ENCODE assay signal across 11 cellular contexts in the genomic region with DNA sequence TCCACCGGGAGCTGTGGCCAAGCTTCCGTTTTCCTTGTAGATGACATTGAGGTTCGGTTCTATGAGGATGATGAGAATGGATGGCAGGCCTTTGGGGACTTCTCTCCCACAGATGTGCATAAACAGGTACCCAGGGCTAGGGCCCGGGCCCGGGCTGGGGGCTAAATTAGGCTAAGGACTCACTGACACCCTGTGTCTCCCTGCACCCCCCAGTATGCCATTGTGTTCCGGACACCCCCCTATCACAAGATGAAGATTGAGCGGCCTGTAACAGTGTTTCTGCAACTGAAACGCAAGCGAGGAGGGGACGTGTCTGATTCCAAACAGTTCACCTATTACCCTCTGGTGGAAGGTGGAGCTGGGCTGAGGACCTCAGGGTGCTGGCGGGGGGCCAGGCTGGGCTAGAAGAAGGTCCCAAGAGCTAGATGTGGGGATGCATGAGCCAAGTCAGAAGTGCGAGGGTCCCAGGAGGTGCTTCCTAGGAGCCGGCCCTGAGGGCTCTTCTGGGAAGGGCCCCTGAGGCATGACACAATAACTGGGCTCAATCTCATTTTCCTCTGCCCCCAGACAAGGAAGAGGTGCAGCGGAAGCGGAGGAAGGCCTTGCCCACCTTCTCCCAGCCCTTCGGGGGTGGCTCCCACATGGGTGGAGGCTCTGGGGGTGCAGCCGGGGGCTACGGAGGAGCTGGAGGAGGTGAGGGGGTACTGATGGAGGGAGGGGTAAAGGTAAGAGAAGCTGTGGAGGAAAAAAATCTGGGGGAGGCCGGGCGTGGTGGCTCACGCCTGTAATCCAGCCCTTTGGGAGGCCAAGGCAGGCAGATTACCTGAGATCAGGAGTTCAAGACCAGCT. TPM values are rescaled to one million over a fixed set of nuclear protein-coding genes. Genes with fewer than 3 reads are reported as not detected.
DNase-seq lines count a peak whose midpoint lies in the region; ATAC-seq and TF ChIP-seq lines count a peak whose summit lies in the region.
"Had no signal": no experiment of that assay in that cellular context is flagged by ENCODE, and none has a peak within 500 bp of the region (broad histone marks: within the 10 kb centered on the region; RNA-seq: fewer than 3 reads in every experiment).

No MANE protein-coding gene starts in this region.

- TF ChIP-seq POLR2A in breast epithelium (IDR thresholded peaks at IDR 0.05), result no peak

- H2AFZ ChIP-seq in osteoblast (ENCODE audit: low read length), result no peak overlapping the region

- H3K36me3 Mint-ChIP-seq in CD14-positive monocyte, result peaks cover 55 to 63% of the 10 kb centered on the region in 2 donors

- H3K27ac Mint-ChIP-seq in CD14-positive monocyte, result peak overlapping the region; percentile 32 to 88 (median 75)

- peak overlapping the region; percentile 73 for H3K4me2 ChIP-seq in osteoblast (ENCODE audit: insufficient read depth, low read length)

- intact Hi-C loops in CD14-positive monocyte (cut with micrococcal nuclease) (loop anchor here (10.0 kb wide), 2 partner anchors 76 to 186 kb away; no protein-coding TSS in a partner anchor), breast epithelium (cut with DNase I; ENCODE audit: low total_unique reads) (no loop called here)

- H3K4me3 Mint-ChIP-seq in CD14-positive monocyte, result peak overlapping the region; percentile 48 to 50

- H3K9me3 ChIP-seq in breast epithelium (no peaks in the 10 kb centered on the region), osteoblast (ENCODE audit: low read depth, low read length) (no peaks in the 10 kb centered on the region)

- DNase-seq in CD14-positive monocyte (ENCODE audit: low spot score), result no peak
- DNase-seq in Jurkat, Clone E6-1 (ENCODE audit: low read depth, low spot score), result no peak
- no peak for DNase-seq in breast epithelium (ENCODE audit: low spot score in 2 of 2)
- peak; percentile 62 for DNase-seq in osteoblast (ENCODE audit: insufficient read length, low spot score, missing footprints)
- no peak for DNase-seq in omental fat pad (ENCODE audit: low spot score)
- no peak for DNase-seq in NCI-H748 treated with DMSO at 0.1 percent for 48 hours (lab: John Stamatoyannopoulos, UW)
- DNase-seq: activated CD4-positive, alpha-beta T cell treated with anti-CD3 and anti-CD28 coated beads for 1 hour; NCI-H524 treated with DMSO at 0.1 percent for 48 hours had no signal

- TF ChIP-seq CTCF in CD14-positive monocyte (IDR thresholded peaks at IDR 0.05), result no peak
- no peak for TF ChIP-seq CTCF in breast epithelium (IDR thresholded peaks at IDR 0.05)
- TF ChIP-seq CTCF in osteoblast (IDR thresholded peaks at IDR 0.05; ENCODE audit: extremely low read depth, low read depth, low read length), result no peak
- TF ChIP-seq CTCF in omental fat pad (IDR thresholded peaks at IDR 0.05), result no peak

- H3K36me3 ChIP-seq in breast epithelium, result no peaks in the 10 kb centered on the region
- H3K36me3 ChIP-seq in osteoblast (ENCODE audit: insufficient read depth, low read length), result peaks cover 37% of the 10 kb centered on the region

- H3K79me2 ChIP-seq in osteoblast (ENCODE audit: insufficient read depth, low read length), result peaks cover 13% of the 10 kb centered on the region

- no peaks in the 10 kb centered on the region for H4K20me1 ChIP-seq in osteoblast (ENCODE audit: insufficient read depth, low read length)

- H3K27me3 Mint-ChIP-seq in CD14-positive monocyte (ENCODE audit: low read depth in 3 of 3), result peaks cover 0 to 4% (median 0%) of the 10 kb centered on the region in 3 donors

- ATAC-seq in omental fat pad (ENCODE audit: low FRiP score) (no peak), HG03565 (IDR thresholded peaks at IDR 0.05; ENCODE audit: unreplicated experiment) (no peak), HG03354 (IDR thresholded peaks at IDR 0.05; ENCODE audit: poor library complexity, severe bottlenecking, unreplicated experiment) (no peak)

- peak overlapping the region; percentile 40 to 91 for H3K27ac ChIP-seq in breast epithelium
- no peak overlapping the region for H3K27ac ChIP-seq in osteoblast (ENCODE audit: low read depth, low read length)

- peaks cover 32% of the 10 kb centered on the region for H3K4me1 Mint-ChIP-seq in CD14-positive monocyte

- H3K4me3 ChIP-seq in Jurkat, Clone E6-1 (ENCODE audit: low read length), result peak overlapping the region; percentile 58; the same call in 1 of the 2 replicates
- peak overlapping the region in 2 of 3 donors; percentile 67 to 71 for H3K4me3 ChIP-seq in breast epithelium
- no peak overlapping the region for H3K4me3 ChIP-seq in osteoblast (ENCODE audit: insufficient read depth, low read length)

- peaks cover 4 to 11% of the 10 kb centered on the region in 2 donors for H3K4me1 ChIP-seq in breast epithelium
- peaks cover 18% of the 10 kb centered on the region for H3K4me1 ChIP-seq in osteoblast (ENCODE audit: insufficient read depth, low read length)

- H3K27me3 ChIP-seq in breast epithelium (no peaks in the 10 kb centered on the region), osteoblast (ENCODE audit: insufficient read depth, low read length) (no peaks in the 10 kb centered on the region)

- no peaks in the 10 kb centered on the region for H3K9me3 Mint-ChIP-seq in CD14-positive monocyte

RNA-seq across cellular contexts. Expression of a gene that starts 2.9 kb away (rescaled TPM):
- 10 to 100 TPM in 1 of 2 donors, 1 to 10 TPM in 1; 6.8 to 15.0 TPM for polyA plus RNA-seq in CD14-positive monocyte
- polyA plus RNA-seq in Jurkat, Clone E6-1 (2012; ENCODE audit: insufficient read depth, insufficient read length), result 39.5 TPM
- total RNA-seq in breast epithelium (10 to 100 TPM; 11.0 to 21.0 (median 18.9) TPM), osteoblast (17.7 and 20.3 TPM in 2 replicates), omental fat pad (10 to 100 TPM; 13.7 to 54.4 (median 28.8) TPM)

RNA-seq across cellular contexts. Expression of a gene that starts 20.2 kb away (rescaled TPM):
- 1 to 10 TPM; 1.1 to 1.5 TPM for polyA plus RNA-seq in CD14-positive monocyte
- 11.7 TPM for polyA plus RNA-seq in Jurkat, Clone E6-1 (2012; ENCODE audit: insufficient read depth, insufficient read length)
- total RNA-seq in breast epithelium, result 10 to 100 TPM in 1 of 3 donors, 1 to 10 TPM in 1, under 1 TPM in 1; 0.96 to 13.4 (median 6.3) TPM
- total RNA-seq in osteoblast, result 0.29 and 0.72 TPM in 2 replicates
- 1 to 10 TPM in 2 of 4 donors, under 1 TPM in 1, not detected in 1; 0.44 to 1.6 (median 1.1) TPM for total RNA-seq in omental fat pad

RNA-seq across cellular contexts. Expression of a gene that starts 22.2 kb away (rescaled TPM):
- polyA plus RNA-seq in CD14-positive monocyte, result 10 to 100 TPM; 25.5 to 36.3 TPM
- polyA plus RNA-seq in Jurkat, Clone E6-1 (2012; ENCODE audit: insufficient read depth, insufficient read length), result 6.4 TPM
- total RNA-seq in breast epithelium, result 10 to 100 TPM; 16.8 to 24.8 (median 21.0) TPM
- total RNA-seq in osteoblast, result 5.9 and 9.4 TPM in 2 replicates
- total RNA-seq in omental fat pad, result 10 to 100 TPM; 11.7 to 16.8 (median 15.0) TPM

RNA-seq across cellular contexts. Expression of a gene that starts 34.0 kb away (rescaled TPM):
- 10 to 100 TPM; 58.5 to 70.2 TPM for polyA plus RNA-seq in CD14-positive monocyte
- polyA plus RNA-seq in Jurkat, Clone E6-1 (2012; ENCODE audit: insufficient read depth, insufficient read length), result 145 TPM
- total RNA-seq in breast epithelium, result 10 to 100 TPM; 49.8 to 54.4 (median 50.3) TPM
- 46.7 and 46.9 TPM in 2 replicates for total RNA-seq in osteoblast
- total RNA-seq in omental fat pad, result 10 to 100 TPM; 41.1 to 51.6 (median 47.2) TPM

RNA-seq across cellular contexts. Expression of a gene that starts 52.9 kb away (rescaled TPM):
- polyA plus RNA-seq in CD14-positive monocyte, result not detected
- 2.2 TPM for polyA plus RNA-seq in Jurkat, Clone E6-1 (2012; ENCODE audit: insufficient read depth, insufficient read length)
- total RNA-seq in breast epithelium (under 1 TPM in 2 of 3 donors, not detected in 1; 0.33 to 0.59 TPM), osteoblast (not detected in 2 replicates), omental fat pad (under 1 TPM in 1 of 4 donors, not detected in 3; 0.84 TPM)
- total RNA-seq: lung microvascular endothelial cell had no signal
